In genomic region chrX:153662266-153662665, GRCh38 we compare ENCODE assay signal across 8 cellular contexts. TPM values are rescaled to one million over a fixed set of nuclear protein-coding genes. Genes with fewer than 3 reads are reported as not detected.
A peak's percentile ranks its signal among the peaks of the same experiment; 100 is the strongest.
DNase-seq lines count a peak whose midpoint lies in the region; ATAC-seq, FAIRE-seq and TF ChIP-seq lines count a peak whose summit lies in the region.

No MANE protein-coding gene starts in this region.

- peak overlapping the region in 1 of 2 experiments; percentile 23; a peak in 2 of 4 replicates for H3K4me3 ChIP-seq in Panc1 (ENCODE audit: low read depth in 2 of 2, low read length in 2 of 2)

- peak overlapping the region; percentile 62 for H3K4me3 Mint-ChIP-seq in activated naive CD4-positive, alpha-beta T cell treated with anti-CD3 and anti-CD28 coated beads, Interleukin-2, amount 50 U/mL, for 24 hours

- FAIRE-seq in D721Med (lab: Jason Lieb, UNC) = no peak

- H3K9me3 ChIP-seq in Panc1 (ENCODE audit: control insufficient read depth, insufficient read depth, low read depth, low read length) = no peaks in the 10 kb centered on the region

- intact Hi-C loops in Panc1 (cut with micrococcal nuclease; ENCODE audit: unreplicated experiment) = loop anchor here (5.0 kb wide), 1 partner anchor 120 kb away; no protein-coding TSS in a partner anchor
- intact Hi-C loops in left colon (cut with DNase I, micrococcal nuclease) = loop anchor here in 1 of 2 donors (10.0 kb wide), 1 partner anchor 107 kb away; no protein-coding TSS in a partner anchor

- H3K4me1 ChIP-seq in Panc1 (ENCODE audit: control insufficient read depth, insufficient read depth, low read length) = no peaks in the 10 kb centered on the region

- no peaks in the 10 kb centered on the region for H3K36me3 ChIP-seq in Panc1 (ENCODE audit: control insufficient read depth, insufficient read depth, low read length)

- ATAC-seq in Panc1 (peak; percentile 82), left colon (peak; percentile 70), GM18502 (IDR thresholded peaks at IDR 0.05; ENCODE audit: poor library complexity, unreplicated experiment) (no peak), GM18858 (IDR thresholded peaks at IDR 0.05; ENCODE audit: unreplicated experiment) (no peak)

- peaks cover 4% of the 10 kb centered on the region for H3K4me1 Mint-ChIP-seq in activated naive CD4-positive, alpha-beta T cell treated with anti-CD3 and anti-CD28 coated beads, Interleukin-2, amount 50 U/mL, for 24 hours

- TF ChIP-seq CTCF in D721Med (IDR thresholded peaks at IDR 0.05; ENCODE audit: insufficient read depth, missing control alignments) = peak; percentile 11
- peak; percentile 75 for TF ChIP-seq CTCF in Panc1 (IDR thresholded peaks at IDR 0.05)

- in situ Hi-C loops in Panc1 (cut with HindIII; ENCODE audit: low pct_unique_long_range_greater_than_20kb, low sequenced_read_pairs) = no loop called here

- H3K27ac Mint-ChIP-seq in activated naive CD4-positive, alpha-beta T cell treated with anti-CD3 and anti-CD28 coated beads, Interleukin-2, amount 50 U/mL, for 24 hours = no peak overlapping the region

- POLR2A ChIA-PET in Panc1 (lab: Charles Lee) = no interaction called here

- no peaks in the 10 kb centered on the region for H3K9me3 Mint-ChIP-seq in activated naive CD4-positive, alpha-beta T cell treated with anti-CD3 and anti-CD28 coated beads, Interleukin-2, amount 50 U/mL, for 24 hours

- CTCF ChIA-PET in Panc1 (lab: Charles Lee) = interaction anchor here (0.6 to 1.2 kb wide), 3 partner anchors 9 to 123 kb away, joined by 3 to 9 read pairs (median 6); no protein-coding TSS in a partner anchor

- no peak overlapping the region for H3K27ac ChIP-seq in Panc1 (ENCODE audit: low read length)

- no peak for DNase-seq in D721Med (ENCODE audit: insufficient read length, low spot score)
- DNase-seq in Panc1 (ENCODE audit: low read depth, low spot score) = no peak
- DNase-seq in left colon = peak in 1 of 2 donors; percentile 81
- peak; percentile 13 to 50 (median 27) for DNase-seq in stimulated activated CD4-positive, alpha-beta T cell treated with anti-CD3 and anti-CD28 coated beads, TNF-alpha, amount 100 ng/mL, for 48 hours (ENCODE audit: low read depth in 3 of 3)
- DNase-seq in HPDE6-E6E7 (ENCODE audit: extremely low spot score) = no peak

- peaks cover 3% of the 10 kb centered on the region for H3K27me3 Mint-ChIP-seq in activated naive CD4-positive, alpha-beta T cell treated with anti-CD3 and anti-CD28 coated beads, Interleukin-2, amount 50 U/mL, for 24 hours

- no TSS peak for BruUV-seq in Panc1 (replicated peaks; lab: Mats Ljungman, UMichigan)

- H3K36me3 Mint-ChIP-seq in activated naive CD4-positive, alpha-beta T cell treated with anti-CD3 and anti-CD28 coated beads, Interleukin-2, amount 50 U/mL, for 24 hours = no peaks in the 10 kb centered on the region

- peaks cover 4% of the 10 kb centered on the region; the same call in 1 of the 2 replicates for H3K27me3 ChIP-seq in Panc1 (ENCODE audit: control insufficient read depth, insufficient read depth, low read length)

RNA-seq across cellular contexts. Expression of gene PNCK, which starts 11.3 kb away (rescaled TPM):
- total RNA-seq in Panc1 (2021; ENCODE audit: unreplicated experiment) (2.3 TPM), left colon (10 to 100 TPM in 1 of 2 donors, 1 to 10 TPM in 1; 1.1 to 14.2 TPM)
- 2.2 TPM for polyA plus RNA-seq in Panc1 (2012; ENCODE audit: insufficient read length)

RNA-seq across cellular contexts. Expression of gene DUSP9, which starts 15.3 kb away (rescaled TPM):
- total RNA-seq in Panc1 (2021; ENCODE audit: unreplicated experiment) (7.1 TPM), left colon (not detected)
- polyA plus RNA-seq in Panc1 (2012; ENCODE audit: insufficient read length) = 9.8 TPM

RNA-seq across cellular contexts. Expression of gene SLC6A8, which starts 25.5 kb away (rescaled TPM):
- total RNA-seq in Panc1 (2021; ENCODE audit: unreplicated experiment) = 125 TPM
- 165 TPM for polyA plus RNA-seq in Panc1 (2012; ENCODE audit: insufficient read length)
- 100 to 1,000 TPM; 170 to 270 TPM for total RNA-seq in left colon

Comparison
In these comparisons a context has a peak if more than half of its experiments do, and no peak if none do; other contexts are left out.
1. DNase-seq: peak in stimulated activated CD4-positive, alpha-beta T cell treated with anti-CD3 and anti-CD28 coated beads, TNF-alpha, amount 100 ng/mL, for 48 hours (3 of 3); none in D721Med (single experiment), Panc1 (single experiment) and HPDE6-E6E7 (single experiment).
2. ATAC-seq: peak in Panc1 (single experiment) and left colon (single experiment); none in GM18502 (single experiment) and GM18858 (single experiment).